25 cellular contexts compared by ENCODE assay signal in the genomic region with DNA sequence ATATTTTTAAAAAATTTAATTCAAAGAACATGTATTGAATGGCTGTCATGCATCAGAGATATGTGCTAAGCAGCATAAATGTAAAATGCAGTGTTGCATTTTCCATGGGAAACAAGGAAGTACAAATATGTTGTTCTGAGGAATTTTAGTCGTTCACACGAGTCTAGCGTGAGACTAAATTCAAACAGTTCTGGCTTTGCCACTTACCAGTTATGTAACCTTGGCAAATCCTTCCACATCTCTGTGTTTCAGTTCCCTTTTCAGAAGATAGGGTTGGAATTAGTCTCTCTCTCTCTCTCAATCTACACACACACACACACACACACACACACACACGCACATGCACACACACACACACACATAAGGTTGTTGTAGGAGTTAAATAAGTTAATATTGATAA.
A peak's percentile ranks its signal among the peaks of the same experiment; 100 is the strongest.
DNase-seq lines count a peak whose midpoint lies in the region; ATAC-seq and TF ChIP-seq lines count a peak whose summit lies in the region.
"Had no signal": no experiment of that assay in that cellular context is flagged by ENCODE, and none has a peak within 500 bp of the region (broad histone marks: within the 10 kb centered on the region; RNA-seq: fewer than 3 reads in every experiment).

No MANE protein-coding gene starts in this region.

- 0 out of 2 replicates have a peak overlapping the region, but pooled peaks have one; percentile 11 for H3K27ac ChIP-seq in HL-60 (replicated peaks)
- H3K27ac ChIP-seq: colonic mucosa, neural progenitor cell, testis, vagina had no signal

- no peak for TF ChIP-seq CTCF in AG10803 (conservative IDR thresholded peaks at IDR 0.05; ENCODE audit: low read length)
- no peak for TF ChIP-seq CTCF in HL-60 (IDR thresholded peaks at IDR 0.05; ENCODE audit: insufficient read depth, low read length)

- no peaks in the 10 kb centered on the region for H3K27me3 ChIP-seq in HL-60 (ENCODE audit: insufficient read depth, poor library complexity, severe bottlenecking)
- H3K27me3 ChIP-seq: adrenal gland, colonic mucosa, neural progenitor cell, testis, vagina had no signal

- peak; percentile 22 for DNase-seq in AG10803 (ENCODE audit: low read depth)
- DNase-seq in HL-60 (ENCODE audit: low read depth in 1 of 2, low spot score in 1 of 2), result peak; percentile 31 to 84
- peak; percentile 61 for DNase-seq in SKM-1 treated with dmso at 0.1 percent for 144 hours (lab: John Stamatoyannopoulos, UW; ENCODE audit: unreplicated experiment)
- no peak for DNase-seq in left lobe of liver (ENCODE audit: low spot score)
- DNase-seq in NCI-H1105 treated with DMSO at 0.1 percent for 48 hours (lab: John Stamatoyannopoulos, UW), result no peak
- DNase-seq in NCI-H1930 (lab: John Stamatoyannopoulos, UW), result no peak
- DNase-seq in NCI-H446 treated with DMSO at 0.1 percent for 48 hours (lab: John Stamatoyannopoulos, UW), result no peak
- DNase-seq: activated CD4-positive, alpha-beta T cell treated with anti-CD3 and anti-CD28 coated beads for 1 hour; activated T-cell treated with anti-CD3 and anti-CD28 coated beads, Interleukin-2, amount 50 U/mL, for 1 hour; adrenal gland; C1 segment of cervical spinal cord; colonic mucosa; endodermal cell; Karpas-422; left colon; NCI-H1105; NCI-H2081 treated with DMSO at 0.1 percent for 48 hours; stimulated activated CD4-positive, alpha-beta T cell treated with anti-CD3 and anti-CD28 coated beads, Interleukin-2, amount 100 ng/mL, for 24 hours; SW 1271; testis had no signal

- H3K4me3 ChIP-seq in AG10803 (ENCODE audit: low read length) (no peak overlapping the region), HL-60 (replicated peaks; ENCODE audit: insufficient read depth, low read length) (no peak overlapping the region)
- H3K4me3 ChIP-seq: adrenal gland, colonic mucosa, HAP-1, neural progenitor cell, testis, vagina had no signal

- ATAC-seq in left lobe of liver, result peak; percentile 70
- no peak for ATAC-seq in HG03139 (IDR thresholded peaks at IDR 0.05; ENCODE audit: unreplicated experiment)
- ATAC-seq: left colon; stimulated activated effector memory CD8-positive, alpha-beta T cell treated with anti-CD3 and anti-CD28 coated beads, Interleukin-12 subunit alpha, Interleukin-12 subunit beta, amount 100 ng/mL, for 72 hours had no signal

Comparison
In these comparisons a context has a peak if more than half of its experiments do, and no peak if none do; other contexts are left out.
1. DNase-seq: peak in AG10803 (single experiment), HL-60 (2 of 2) and SKM-1 treated with dmso at 0.1 percent for 144 hours (single experiment); none in left lobe of liver (single experiment), NCI-H1105 treated with DMSO at 0.1 percent for 48 hours (single experiment), NCI-H1930 (0 of 2) and NCI-H446 treated with DMSO at 0.1 percent for 48 hours (single experiment).